8 cellular contexts compared by ENCODE assay signal in the genomic region with DNA sequence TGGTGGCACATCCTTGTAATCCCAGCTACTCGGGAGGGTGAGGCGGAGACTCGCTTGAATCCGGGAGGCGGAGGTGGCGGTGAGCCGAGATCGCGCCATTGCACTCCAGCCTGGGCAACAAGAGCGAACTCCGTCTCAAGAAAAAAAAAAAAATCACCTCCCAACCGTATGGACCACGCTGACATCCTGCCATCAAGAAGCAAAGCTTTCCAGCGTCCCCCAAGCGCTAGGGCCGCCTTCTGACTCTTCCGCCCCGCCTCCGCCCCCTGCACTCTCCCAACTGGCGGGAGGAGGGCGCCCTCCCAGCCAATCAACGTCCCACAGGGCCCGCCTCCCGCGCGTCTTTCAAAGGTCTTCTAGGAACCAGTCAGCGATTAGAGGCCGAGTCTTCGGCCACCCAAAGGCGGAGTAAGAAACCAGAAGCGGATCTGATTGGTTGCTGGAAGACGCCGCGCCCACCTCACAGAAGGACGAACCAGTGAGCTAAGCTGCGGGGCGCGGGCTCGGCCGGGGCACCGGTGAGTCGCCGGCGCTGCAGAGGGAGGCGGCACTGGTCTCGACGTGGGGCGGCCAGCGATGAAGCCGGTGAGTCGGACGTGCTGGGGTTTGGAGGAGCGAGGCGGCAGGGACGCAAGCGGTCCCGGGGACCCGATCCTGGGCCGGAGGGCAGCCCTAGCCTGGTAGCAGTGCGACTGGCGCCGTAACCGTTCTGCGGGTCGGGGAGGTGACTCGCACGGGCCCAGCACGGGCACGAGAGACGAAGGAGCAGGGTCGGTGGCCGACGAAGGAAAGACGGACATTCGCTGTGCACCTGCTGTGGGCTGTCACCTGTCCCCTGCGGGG. TPM values are rescaled to one million over a fixed set of nuclear protein-coding genes. Genes with fewer than 3 reads are reported as not detected.
A peak's percentile ranks its signal among the peaks of the same experiment; 100 is the strongest.
DNase-seq lines count a peak whose midpoint lies in the region; ATAC-seq and TF ChIP-seq lines count a peak whose summit lies in the region.

Gene CDKN3, plus strand, starts transcription at position 515 of the 843 bp plus-strand sequence. Its CDS starts 62 bp downstream, at position 577.

- H3K27me3 ChIP-seq in BLaER1 treated with 17β-estradiol and CSF1 and Interleukin-3, amounts not matched to agents 10 nM and 100 nM, result no peaks in the 10 kb centered on the region

- H3K4me1 ChIP-seq in BLaER1 treated with 17β-estradiol and CSF1 and Interleukin-3, amounts not matched to agents 10 nM and 100 nM, result peaks cover 21 to 27% (median 24%) of the 10 kb centered on the region in 10 experiments

- H4K20me1 ChIP-seq in BLaER1 treated with 17β-estradiol and CSF1 and Interleukin-3, amounts not matched to agents 10 nM and 100 nM, result no peaks in the 10 kb centered on the region

- peak within 1 kb of the TSS; percentile 68 to 94 (median 88) for H3K9ac ChIP-seq in BLaER1 treated with 17β-estradiol and CSF1 and Interleukin-3, amounts not matched to agents 10 nM and 100 nM

- H3K36me3 ChIP-seq in BLaER1 treated with 17β-estradiol and CSF1 and Interleukin-3, amounts not matched to agents 10 nM and 100 nM, result peaks cover 0 to 23% (median 8%) of the 10 kb centered on the region in 11 experiments; a peak in 18 of 22 replicates

- DNase-seq in GM19240 (ENCODE audit: insufficient read length, low spot score), result peak; percentile 93
- peak; percentile 99 for DNase-seq in NCI-H524 treated with DMSO at 0.1 percent for 48 hours (lab: John Stamatoyannopoulos, UW)
- peak; percentile 96 for DNase-seq in activated CD4-positive, alpha-beta T cell treated with anti-CD3 and anti-CD28 coated beads for 4 hours
- peak; percentile 98 for DNase-seq in coronary artery (ENCODE audit: low spot score)
- peak; percentile 98 to 99 for DNase-seq in left colon
- peak; percentile 98 for DNase-seq in stimulated activated CD4-positive, alpha-beta T cell treated with anti-CD3 and anti-CD28 coated beads, Interleukin-1b, Interleukin-23, amount 100 ng/mL, for 48 hours

- H3K4me3 ChIP-seq in BLaER1 treated with 17β-estradiol and CSF1 and Interleukin-3, amounts not matched to agents 10 nM and 100 nM, result peak within 1 kb of the TSS; percentile 71 to 93 (median 78)
- H3K4me3 ChIP-seq in coronary artery, result peak within 1 kb of the TSS; percentile 75

- H3K4me2 ChIP-seq in BLaER1 treated with 17β-estradiol and CSF1 and Interleukin-3, amounts not matched to agents 10 nM and 100 nM, result peak within 1 kb of the TSS; percentile 91 to 100 (median 96)

- ATAC-seq in HG03460 (IDR thresholded peaks at IDR 0.05; ENCODE audit: unreplicated experiment), result peak; percentile 96
- peak; percentile 96 for ATAC-seq in left colon

- intact Hi-C loops in left colon (cut with DNase I, micrococcal nuclease), result no loop called here

- peak within 1 kb of the TSS in 10 of 11 experiments; percentile 31 to 92 (median 83); a peak in 18 of 22 replicates for H3K27ac ChIP-seq in BLaER1 treated with 17β-estradiol and CSF1 and Interleukin-3, amounts not matched to agents 10 nM and 100 nM
- H3K27ac ChIP-seq in coronary artery, result peak within 1 kb of the TSS in 1 of 2 donors; percentile 29

- peaks cover 7 to 40% (median 33%) of the 10 kb centered on the region in 11 experiments; a peak in 19 of 22 replicates for H3K9me3 ChIP-seq in BLaER1 treated with 17β-estradiol and CSF1 and Interleukin-3, amounts not matched to agents 10 nM and 100 nM (replicated peaks in 1 of 11)

- TF ChIP-seq CTCF in coronary artery (IDR thresholded peaks at IDR 0.05), result peak; percentile 56

RNA-seq across cellular contexts. Expression of gene CDKN3, which starts in this region (rescaled TPM):
- 10 to 100 TPM in 1 of 2 donors, 1 to 10 TPM in 1; 6.3 to 12.8 TPM for total RNA-seq in left colon
